Comparison of ENCODE assay signal across 8 cellular contexts in the genomic region with DNA sequence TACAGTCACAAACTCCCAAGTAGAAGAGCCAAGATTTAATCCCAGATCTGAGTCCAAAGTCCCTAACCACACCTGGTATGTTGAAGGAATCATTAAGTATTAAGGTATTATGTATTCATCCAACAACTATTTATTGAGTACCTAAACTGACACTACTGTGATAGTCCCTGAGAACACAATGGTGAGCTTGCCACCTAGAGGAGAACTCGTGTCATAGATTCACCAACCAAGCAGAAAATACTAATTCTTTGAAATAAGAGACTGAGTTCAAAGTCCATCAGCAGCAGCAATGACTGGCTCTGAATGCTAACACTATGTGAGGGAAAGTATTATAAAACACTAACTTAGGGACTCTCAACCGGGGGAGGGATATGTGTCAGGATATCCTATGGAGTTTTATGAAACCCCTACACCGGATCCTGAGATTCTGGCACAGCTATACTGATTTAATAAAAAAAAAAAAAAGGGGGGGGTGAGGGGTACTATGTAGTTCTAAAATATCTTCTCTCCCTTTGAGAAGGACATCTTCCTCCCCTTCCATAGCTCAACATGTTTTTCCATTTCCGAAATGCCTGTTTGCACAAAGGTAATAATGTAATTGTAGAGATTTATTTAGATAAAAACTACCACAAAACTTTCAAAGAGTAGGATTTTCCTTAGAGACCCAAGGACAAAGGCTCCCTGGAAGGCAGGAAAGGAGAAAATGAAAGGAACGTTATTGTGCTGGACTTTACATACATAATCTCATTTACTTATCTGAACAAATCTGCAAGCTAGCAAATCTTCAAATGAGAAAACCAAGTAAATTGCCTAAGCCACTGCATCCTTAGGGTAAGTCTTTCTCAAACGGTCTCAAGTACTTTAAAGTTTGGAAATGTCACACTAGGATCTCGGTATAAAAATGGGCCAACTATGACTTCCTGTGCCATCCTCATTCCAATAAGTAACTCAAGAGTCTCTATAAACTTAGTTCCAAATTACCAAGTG. TPM values are rescaled to one million over a fixed set of nuclear protein-coding genes. Genes with fewer than 3 reads are reported as not detected.
DNase-seq lines count a peak whose midpoint lies in the region; ATAC-seq and TF ChIP-seq lines count a peak whose summit lies in the region.

No MANE protein-coding gene starts in this region.

- H3K9me2 ChIP-seq in PC-3 (replicated peaks; ENCODE audit: low read length): no peaks in the 10 kb centered on the region

- no peaks in the 10 kb centered on the region for H3K9me3 ChIP-seq in PC-3 (ENCODE audit: low read length)
- H3K9me3 ChIP-seq in stomach smooth muscle (ENCODE audit: control insufficient read depth in 2 of 2, low read length in 2 of 2): no peaks in the 10 kb centered on the region

- BruUV-seq in PC-3 (replicated peaks; lab: Mats Ljungman, UMichigan): no TSS peak

- H3K27ac ChIP-seq in HL-60 (replicated peaks): peak overlapping the region; percentile 95
- H3K27ac ChIP-seq in PC-3 (ENCODE audit: low read length): no peak overlapping the region
- peak overlapping the region; percentile 95 for H3K27ac ChIP-seq in brain microvascular endothelial cell
- no peak overlapping the region for H3K27ac ChIP-seq in stomach smooth muscle (ENCODE audit: low read length)

- peaks cover 65% of the 10 kb centered on the region for H3K79me2 ChIP-seq in PC-3 (ENCODE audit: low read length)

- H2AFZ ChIP-seq in PC-3 (ENCODE audit: low read length): no peak overlapping the region

- no peaks in the 10 kb centered on the region for H3K27me3 ChIP-seq in HL-60 (ENCODE audit: insufficient read depth, poor library complexity, severe bottlenecking)
- H3K27me3 ChIP-seq in PC-3 (ENCODE audit: low read length): no peaks in the 10 kb centered on the region
- H3K27me3 ChIP-seq in brain microvascular endothelial cell (replicated peaks): no peaks in the 10 kb centered on the region
- no peaks in the 10 kb centered on the region for H3K27me3 ChIP-seq in stomach smooth muscle (ENCODE audit: control insufficient read depth in 1 of 2, insufficient read depth in 2 of 2, low read length in 2 of 2)

- H3K4me1 ChIP-seq in PC-3 (ENCODE audit: insufficient read depth, low read length) (peaks cover 13% of the 10 kb centered on the region), stomach smooth muscle (ENCODE audit: control insufficient read depth, insufficient read depth, low read length) (peaks cover 33% of the 10 kb centered on the region)

- peaks cover 44% of the 10 kb centered on the region for H4K20me1 ChIP-seq in PC-3 (ENCODE audit: low read length)

- POLR2A ChIA-PET in PC-3 (lab: Charles Lee; ENCODE audit: unreplicated experiment): no interaction called here

- intact Hi-C loops in PC-3 (cut with micrococcal nuclease): loop anchor here (5.0 kb wide), 1 partner anchor 47 kb away; no protein-coding TSS in a partner anchor

- peak overlapping the region; percentile 98 for H3K4me2 ChIP-seq in PC-3 (ENCODE audit: low read length)

- TF ChIP-seq CTCF in HL-60 (IDR thresholded peaks at IDR 0.05; ENCODE audit: insufficient read depth, low read length): peak; percentile 50
- peak; percentile 71 for TF ChIP-seq CTCF in PC-3 (conservative IDR thresholded peaks at IDR 0.05; ENCODE audit: low read depth, low read length)
- peak; percentile 77 for TF ChIP-seq CTCF in brain microvascular endothelial cell (IDR thresholded peaks at IDR 0.05; ENCODE audit: low read depth, low read length, missing control alignments)

- DNase-seq in COLO668 (lab: John Stamatoyannopoulos, UW; ENCODE audit: unreplicated experiment) (peak; percentile 3), HL-60 (ENCODE audit: low read depth in 1 of 2, low spot score in 1 of 2) (peak in 1 of 2 experiments; percentile 63), PC-3 (peak; percentile 74), brain microvascular endothelial cell (peak; percentile 73), kidney tubule cell (ENCODE audit: low spot score) (peak; percentile 91)

- CTCF ChIA-PET in PC-3 (lab: Charles Lee): interaction anchor here (0.6 to 0.7 kb wide), 2 partner anchors 23 to 753 kb away, joined by 3 to 6 read pairs; no protein-coding TSS in a partner anchor

- peak; percentile 50 for ATAC-seq in GM18867 (IDR thresholded peaks at IDR 0.05; ENCODE audit: unreplicated experiment)
- ATAC-seq in PC-3: peak; percentile 47
- no peak for ATAC-seq in HG03139 (IDR thresholded peaks at IDR 0.05; ENCODE audit: unreplicated experiment)

- in situ Hi-C loops in brain microvascular endothelial cell (cut with HindIII; ENCODE audit: low pct_ligation_motif_present, low sequenced_read_pairs): no loop called here

- H3K4me3 ChIP-seq in HL-60 (replicated peaks; ENCODE audit: insufficient read depth, low read length) (peak overlapping the region; percentile 82), PC-3 (ENCODE audit: low read length) (peak overlapping the region; percentile 96), brain microvascular endothelial cell (ENCODE audit: low read depth, low read length) (peak overlapping the region; percentile 89), stomach smooth muscle (ENCODE audit: low read length in 2 of 2) (peak overlapping the region; percentile 93 to 96)

- H3F3A ChIP-seq in PC-3 (ENCODE audit: low read length, unreplicated experiment): no peaks in the 10 kb centered on the region

- peak overlapping the region; percentile 94 for H3K9ac ChIP-seq in PC-3 (ENCODE audit: low read length)
- peak overlapping the region; percentile 99 for H3K9ac ChIP-seq in stomach smooth muscle (ENCODE audit: low read length in 2 of 2)

- H3K36me3 ChIP-seq in PC-3 (ENCODE audit: low read depth, low read length) (no peaks in the 10 kb centered on the region), brain microvascular endothelial cell (replicated peaks) (no peaks in the 10 kb centered on the region), stomach smooth muscle (ENCODE audit: control insufficient read depth in 2 of 2, insufficient read depth in 2 of 2, low read length in 2 of 2) (no peaks in the 10 kb centered on the region)

RNA-seq across cellular contexts. Expression of a gene that starts 1.5 kb away (rescaled TPM):
- total RNA-seq in PC-3 (2014; rRNA removed): 60.0 and 61.7 TPM in 2 replicates

RNA-seq across cellular contexts. Expression of a gene that starts 17.2 kb away (rescaled TPM):
- not detected in 2 replicates for total RNA-seq in PC-3 (2014; rRNA removed)

RNA-seq across cellular contexts. Expression of a gene that starts 56.6 kb away (rescaled TPM):
- total RNA-seq in PC-3 (2014; rRNA removed): 97.9 and 99.2 TPM in 2 replicates

Comparison
In these comparisons a context has a peak if more than half of its experiments do, and no peak if none do; other contexts are left out.
1. H3K27ac ChIP-seq: peak in HL-60 (single experiment) and brain microvascular endothelial cell (single experiment); none in PC-3 (single experiment) and stomach smooth muscle (single experiment).
2. Peak in every context shown above with its lines, with median percentiles within 50 percentile points of each other: H3K4me3 ChIP-seq and CTCF ChIP-seq.